22 cellular contexts compared by ENCODE assay signal in the genomic region with DNA sequence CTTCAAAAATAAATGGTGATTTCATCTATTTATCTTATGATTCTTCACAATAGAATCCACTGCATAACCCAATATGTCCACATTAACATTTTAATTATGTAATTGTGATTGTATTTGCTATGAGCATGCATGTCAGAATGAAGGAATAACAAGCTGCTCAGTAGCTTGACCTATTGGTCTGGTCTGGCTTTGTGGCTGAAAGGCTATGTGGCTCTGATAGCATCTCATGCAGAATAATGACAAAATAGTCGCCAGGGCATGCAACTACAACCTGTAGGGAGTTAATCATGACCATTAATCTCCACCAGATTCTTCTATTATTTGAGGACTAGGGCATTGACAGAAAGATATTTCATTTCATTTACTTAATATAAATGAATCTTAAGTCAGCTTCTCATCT.
"Had no signal": no experiment of that assay in that cellular context is flagged by ENCODE, and none has a peak within 500 bp of the region (broad histone marks: within the 10 kb centered on the region; RNA-seq: fewer than 3 reads in every experiment).

No MANE protein-coding gene starts in this region.

- ATAC-seq: esophagus mucosa; gastrocnemius medialis; left ventricle myocardium superior; lower lobe of right lung; natural killer cell; psoas muscle; right cardiac atrium; stimulated activated memory B cell treated with anti-CD40 and anti-IgM and Interleukin-4, amounts not matched to agents 10 μg/mL and 1 μg/mL and 100 μg/mL, for 72 hours; stimulated activated naive CD8-positive, alpha-beta T cell treated with anti-CD3 and anti-CD28 coated beads, Interleukin-15, Interleukin-2, amounts not matched to agents 100 U/mL and 50 U/mL, for 24 hours had no signal

- H3K27ac ChIP-seq: epithelial cell of prostate, gastrocnemius medialis, lower lobe of right lung, ovary, psoas muscle, sigmoid colon, thoracic aorta, tibial nerve, upper lobe of left lung, uterus had no signal

- H3K27me3 ChIP-seq: gastrocnemius medialis, ovary, sigmoid colon, tibial nerve, upper lobe of left lung, uterus had no signal

- DNase-seq: effector CD8-positive, alpha-beta T cell; endodermal cell; foreskin fibroblast; gastrocnemius medialis; left ventricle myocardium superior; lower lobe of right lung; natural killer cell; occipital lobe; ovary; posterior cingulate gyrus; psoas muscle; right cardiac atrium; sigmoid colon; stimulated activated CD4-positive, alpha-beta T cell treated with anti-CD3 and anti-CD28 coated beads, Interleukin-4, amount 100 ng/mL, for 4 hours; stimulated activated naive CD8-positive, alpha-beta T cell treated with anti-CD3 and anti-CD28 coated beads, Interleukin-15, Interleukin-2, amounts not matched to agents 100 U/mL and 50 U/mL, for 24 hours; upper lobe of left lung; uterus had no signal

- H3K36me3 ChIP-seq: gastrocnemius medialis, lower lobe of right lung, ovary, sigmoid colon, thoracic aorta, tibial nerve, upper lobe of left lung, uterus had no signal

- H3K4me3 ChIP-seq: gastrocnemius medialis, lower lobe of right lung, ovary, psoas muscle, sigmoid colon, thoracic aorta, tibial nerve, upper lobe of left lung, uterus had no signal

- H3K9me3 ChIP-seq: gastrocnemius medialis, lower lobe of right lung, ovary, psoas muscle, thoracic aorta, uterus had no signal

- H3K4me1 ChIP-seq: gastrocnemius medialis, lower lobe of right lung, psoas muscle, sigmoid colon, tibial nerve, upper lobe of left lung, uterus had no signal
